ENCODE assay signal across 19 cellular contexts in the genomic region with DNA sequence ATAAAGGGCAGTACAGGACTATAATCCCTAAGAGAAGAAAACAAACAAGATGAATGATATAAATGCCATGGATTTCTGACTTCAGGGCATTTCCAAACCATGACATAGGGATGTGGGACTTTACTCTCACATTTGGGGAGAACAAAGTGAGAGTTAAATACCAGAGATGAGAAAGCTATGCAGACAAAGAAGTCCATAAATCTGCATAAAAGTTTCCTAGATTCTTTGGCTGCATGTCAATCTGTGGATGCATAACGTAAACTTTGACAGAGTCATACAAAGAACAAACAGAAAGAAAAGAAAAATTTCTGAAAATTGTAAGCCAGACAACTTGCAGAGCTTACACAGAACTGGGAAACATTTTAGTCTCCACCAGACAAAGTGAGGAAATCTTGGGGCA.
"Had no signal": no experiment of that assay in that cellular context is flagged by ENCODE, and none has a peak within 500 bp of the region (broad histone marks: within the 10 kb centered on the region; RNA-seq: fewer than 3 reads in every experiment).

No MANE protein-coding gene starts in this region.

- ATAC-seq: heart left ventricle; mucosa of descending colon; naive thymus-derived CD8-positive, alpha-beta T cell; right cardiac atrium; stimulated activated naive CD8-positive, alpha-beta T cell treated with anti-CD3 and anti-CD28 coated beads, Interleukin-15, Interleukin-2, amounts not matched to agents 100 U/mL and 50 U/mL, for 24 hours; upper lobe of right lung had no signal

- FAIRE-seq: endothelial cell of umbilical vein had no signal

- H3K4me3 ChIP-seq: colonic mucosa, heart left ventricle, mucosa of descending colon, ovary, smooth muscle cell, tibial artery, upper lobe of right lung had no signal

- H3K9me3 ChIP-seq: colonic mucosa, neutrophil, upper lobe of right lung had no signal

- H3K4me2 ChIP-seq: smooth muscle cell had no signal

- H3K27ac ChIP-seq: colonic mucosa, heart left ventricle, neutrophil, ovary, tibial artery, upper lobe of right lung had no signal

- H3K27me3 ChIP-seq: colonic mucosa, heart left ventricle, neutrophil, ovary, tibial artery, upper lobe of right lung had no signal

- H3K36me3 ChIP-seq: colonic mucosa, neutrophil, ovary, upper lobe of right lung had no signal

- DNase-seq: colonic mucosa; effector CD4-positive, alpha-beta T cell; endodermal cell; erythroblast; heart left ventricle; hippocampal formation; kidney glomerular epithelial cell; mammary epithelial cell; mucosa of descending colon; naive thymus-derived CD8-positive, alpha-beta T cell; ovary; right cardiac atrium; stimulated activated CD4-positive, alpha-beta T cell treated with anti-CD3 and anti-CD28 coated beads, Interleukin-2, amount 100 ng/mL, for 48 hours; stimulated activated naive CD8-positive, alpha-beta T cell treated with anti-CD3 and anti-CD28 coated beads, Interleukin-15, Interleukin-2, amounts not matched to agents 100 U/mL and 50 U/mL, for 24 hours; tibial artery; upper lobe of right lung had no signal

- H3K4me1 ChIP-seq: colonic mucosa, upper lobe of right lung had no signal
